8 cellular contexts compared by ENCODE assay signal in genomic region chr12:98745578-98746391, GRCh38.
A peak's percentile ranks its signal among the peaks of the same experiment; 100 is the strongest.
DNase-seq lines count a peak whose midpoint lies in the region; ATAC-seq and TF ChIP-seq lines count a peak whose summit lies in the region.

No MANE protein-coding gene starts in this region.

- no peaks in the 10 kb centered on the region for H3K27me3 ChIP-seq in thoracic aorta (replicated peaks; ENCODE audit: insufficient read depth)

- no peaks in the 10 kb centered on the region for H3K9me3 Mint-ChIP-seq in chondrocyte (ENCODE audit: low read depth)

- no peak overlapping the region for H3K27ac Mint-ChIP-seq in chondrocyte (ENCODE audit: unreplicated experiment)

- no peaks in the 10 kb centered on the region for H3K27me3 Mint-ChIP-seq in chondrocyte (ENCODE audit: low read depth)

- peak overlapping the region; percentile 46 for H3K4me3 Mint-ChIP-seq in chondrocyte (ENCODE audit: unreplicated experiment)

- no peak for TF ChIP-seq CTCF in chondrocyte (IDR thresholded peaks at IDR 0.05)
- no peak for TF ChIP-seq CTCF in thoracic aorta (IDR thresholded peaks at IDR 0.05)

- peaks cover 0 to 6% of the 10 kb centered on the region in 2 donors for H3K4me1 ChIP-seq in thoracic aorta (ENCODE audit: control insufficient read depth in 1 of 2, low read depth in 2 of 2)

- H3K36me3 ChIP-seq in thoracic aorta: no peaks in the 10 kb centered on the region

- peak overlapping the region; percentile 66 for H3K4me3 ChIP-seq in thoracic aorta

- no peak overlapping the region for H3K27ac ChIP-seq in thoracic aorta

- DNase-seq in NCI-H1417 (lab: John Stamatoyannopoulos, UW) (peak in 2 of 3 experiments; percentile 23 to 55), NCI-H1417 treated with DMSO at 0.1 percent for 48 hours (lab: John Stamatoyannopoulos, UW) (no peak), NCI-H69 (lab: John Stamatoyannopoulos, UW) (peak; percentile 52), chondrocyte (ENCODE audit: low spot score) (peak; percentile 68), lung microvascular endothelial cell (ENCODE audit: low read depth in 2 of 2) (peak; percentile 42 to 47), thoracic aorta (ENCODE audit: low spot score) (no peak), NCI-H446 treated with DMSO at 0.1 percent for 48 hours (lab: John Stamatoyannopoulos, UW) (no peak), NCI-H1105 treated with DMSO at 0.1 percent for 48 hours (lab: John Stamatoyannopoulos, UW) (no peak)

- no peaks in the 10 kb centered on the region for H3K9me3 ChIP-seq in thoracic aorta

- no peaks in the 10 kb centered on the region for H3K36me3 Mint-ChIP-seq in chondrocyte (ENCODE audit: low read depth)

- no peak for ATAC-seq in thoracic aorta (ENCODE audit: insufficient number of reproducible peaks, low FRiP score, low read depth)

- peaks cover 10% of the 10 kb centered on the region for H3K4me1 Mint-ChIP-seq in chondrocyte (ENCODE audit: low read depth)

Comparison
In these comparisons a context has a peak if more than half of its experiments do, and no peak if none do; other contexts are left out.
1. DNase-seq: peak in NCI-H1417 (2 of 3), NCI-H69 (single experiment), chondrocyte (single experiment) and lung microvascular endothelial cell (2 of 2); none in NCI-H1417 treated with DMSO at 0.1 percent for 48 hours (single experiment), thoracic aorta (single experiment), NCI-H446 treated with DMSO at 0.1 percent for 48 hours (single experiment) and NCI-H1105 treated with DMSO at 0.1 percent for 48 hours (single experiment).